Comparison of ENCODE assay signal across 21 cellular contexts in genomic region chr7:5093948-5094347, GRCh38. TPM values are rescaled to one million over a fixed set of nuclear protein-coding genes. Genes with fewer than 3 reads are reported as not detected.
DNase-seq lines count a peak whose midpoint lies in the region; ATAC-seq, FAIRE-seq and TF ChIP-seq lines count a peak whose summit lies in the region.
"Had no signal": no experiment of that assay in that cellular context is flagged by ENCODE, and none has a peak within 500 bp of the region (broad histone marks: within the 10 kb centered on the region; RNA-seq: fewer than 3 reads in every experiment).

No MANE protein-coding gene starts in this region.

- no peaks in the 10 kb centered on the region for H3K27me3 ChIP-seq in CD8-positive, alpha-beta T cell (ENCODE audit: insufficient read depth, low read length)
- no peaks in the 10 kb centered on the region for H3K27me3 ChIP-seq in adipocyte (replicated peaks; ENCODE audit: control insufficient read depth, insufficient read depth, low read length)
- H3K27me3 ChIP-seq in HepG2 (ENCODE audit: control insufficient read depth in 1 of 2, insufficient read depth in 2 of 2, low read length in 2 of 2), result no peaks in the 10 kb centered on the region
- H3K27me3 ChIP-seq: BLaER1 treated with 17β-estradiol and CSF1 and Interleukin-3, amounts not matched to agents 10 nM and 100 nM had no signal

- H3K4me1 Mint-ChIP-seq in CD8-positive, alpha-beta T cell (ENCODE audit: low read depth), result no peaks in the 10 kb centered on the region
- H3K4me1 Mint-ChIP-seq: B cell had no signal

- no peak overlapping the region for H3K4me3 Mint-ChIP-seq in CD8-positive, alpha-beta T cell
- H3K4me3 Mint-ChIP-seq: B cell; CD4-positive, alpha-beta T cell; CD8-positive, alpha-beta memory T cell had no signal

- H3K79me2 ChIP-seq in HepG2 (ENCODE audit: insufficient read depth, low read length), result no peaks in the 10 kb centered on the region

- H3K27me3 Mint-ChIP-seq in CD8-positive, alpha-beta T cell (ENCODE audit: low read depth), result no peaks in the 10 kb centered on the region
- H3K27me3 Mint-ChIP-seq: B cell; CD4-positive, alpha-beta T cell had no signal

- no peaks in the 10 kb centered on the region for H4K20me1 ChIP-seq in HepG2 (ENCODE audit: insufficient read depth, low read length)
- H4K20me1 ChIP-seq: BLaER1 treated with 17β-estradiol and CSF1 and Interleukin-3, amounts not matched to agents 10 nM and 100 nM had no signal

- H3K36me3 ChIP-seq in CD8-positive, alpha-beta T cell (ENCODE audit: insufficient read depth, low read length), result no peaks in the 10 kb centered on the region
- H3K36me3 ChIP-seq in adipocyte (ENCODE audit: control insufficient read depth, insufficient read depth, low read length, severe bottlenecking) (no peaks in the 10 kb centered on the region), HepG2 (replicated peaks in 1 of 2; ENCODE audit: control insufficient read depth in 1 of 2, insufficient read depth in 2 of 2, low read length in 2 of 2) (no peaks in the 10 kb centered on the region)

- FAIRE-seq in urothelium cell line (lab: Jason Lieb, UNC), result peak; percentile 73
- no peak for FAIRE-seq in HepG2 (lab: Jason Lieb, UNC)
- FAIRE-seq: A549, GM12878, GM12892, GM19239 had no signal

- no peak overlapping the region for H2AFZ ChIP-seq in HepG2 (ENCODE audit: low read length)

- H3K9me3 Mint-ChIP-seq in CD8-positive, alpha-beta T cell, result peaks cover 18% of the 10 kb centered on the region

- peaks cover 3% of the 10 kb centered on the region for H3K36me3 Mint-ChIP-seq in CD8-positive, alpha-beta T cell

- no peak for TF ChIP-seq POLR2A in HepG2 (IDR thresholded peaks at IDR 0.05; ENCODE audit: insufficient read depth in 1 of 2, low read depth in 2 of 2, low read length in 2 of 2)

- no peak overlapping the region for H3K4me3 ChIP-seq in CD8-positive, alpha-beta T cell (ENCODE audit: low read depth, low read length)
- H3K4me3 ChIP-seq in adipocyte (ENCODE audit: low read length) (peak overlapping the region; percentile 21), HepG2 (replicated peaks in 1 of 3; ENCODE audit: insufficient read depth in 1 of 3, low read depth in 2 of 3, low read length in 3 of 3) (no peak overlapping the region)
- H3K4me3 ChIP-seq: A549; BLaER1 treated with 17β-estradiol and CSF1 and Interleukin-3, amounts not matched to agents 10 nM and 100 nM; GM12878 had no signal

- POLR2A ChIA-PET in CD8-positive, alpha-beta T cell (lab: Charles Lee), result no interaction called here
- POLR2A ChIA-PET in HepG2 (lab: Yijun Ruan, JAX), result no interaction called here

- intact Hi-C loops in CD8-positive, alpha-beta T cell (cut with DNase I, micrococcal nuclease), result no loop called here
- intact Hi-C loops in HepG2 (cut with micrococcal nuclease; ENCODE audit: unreplicated experiment), result no loop called here

- no peaks in the 10 kb centered on the region for H3K4me1 ChIP-seq in CD8-positive, alpha-beta T cell (ENCODE audit: insufficient read depth, low read length)
- H3K4me1 ChIP-seq in adipocyte (ENCODE audit: control insufficient read depth, insufficient read depth, low read length) (no peaks in the 10 kb centered on the region), HepG2 (ENCODE audit: insufficient read depth, low read length) (peaks cover 2% of the 10 kb centered on the region; the same call in 1 of the 2 replicates)
- H3K4me1 ChIP-seq: A549; BLaER1 treated with 17β-estradiol and CSF1 and Interleukin-3, amounts not matched to agents 10 nM and 100 nM had no signal

- H3K9ac ChIP-seq in adipocyte (ENCODE audit: low read length) (no peak overlapping the region), HepG2 (ENCODE audit: insufficient read depth, low read depth, low read length) (no peak overlapping the region)
- H3K9ac ChIP-seq: BLaER1 treated with 17β-estradiol and CSF1 and Interleukin-3, amounts not matched to agents 10 nM and 100 nM had no signal

- no peak overlapping the region for H3K27ac ChIP-seq in CD8-positive, alpha-beta T cell (ENCODE audit: low read depth, low read length)
- H3K27ac ChIP-seq in HepG2 (ENCODE audit: extremely low read length, insufficient read depth, low read length), result no peak overlapping the region
- H3K27ac ChIP-seq: 22Rv1; A549; BLaER1 treated with 17β-estradiol and CSF1 and Interleukin-3, amounts not matched to agents 10 nM and 100 nM; C4-2B had no signal

- WGBS in HepG2 (ENCODE audit: low lambda C conversion rate), result 44% methylated on average over 5 of the region's 5 CpGs

- no peak for TF ChIP-seq RAD21 in HepG2 (CRISPR knock-in tag; IDR thresholded peaks at IDR 0.05)

- no peak overlapping the region for H3K4me2 ChIP-seq in HepG2 (ENCODE audit: low read depth, low read length)
- H3K4me2 ChIP-seq: A549; BLaER1 treated with 17β-estradiol and CSF1 and Interleukin-3, amounts not matched to agents 10 nM and 100 nM had no signal

- no peaks in the 10 kb centered on the region for H3K9me3 ChIP-seq in CD8-positive, alpha-beta T cell (ENCODE audit: low read length)
- H3K9me3 ChIP-seq in adipocyte (ENCODE audit: control insufficient read depth, low read length) (peaks cover 34% of the 10 kb centered on the region), HepG2 (ENCODE audit: low read length) (peaks cover 19% of the 10 kb centered on the region)

- no TSS peak for BruUV-seq in HepG2 (replicated peaks; lab: Mats Ljungman, UMichigan)

- DNase-seq in CD8-positive, alpha-beta T cell, result no peak
- no peak for DNase-seq in adipocyte (ENCODE audit: low read depth)
- no peak for DNase-seq in urothelium cell line (ENCODE audit: low spot score)
- no peak for DNase-seq in HepG2 (ENCODE audit: low spot score)
- no peak for DNase-seq in KG1 (lab: John Stamatoyannopoulos, UW)
- DNase-seq: CD4-positive, alpha-beta T cell; CD8-positive, alpha-beta memory T cell; COR-L47; DMS153; DMS79; DND-41; EL; GDM1 had no signal

- TF ChIP-seq CTCF in CD8-positive, alpha-beta T cell (IDR thresholded peaks at IDR 0.05), result no peak
- TF ChIP-seq CTCF in HepG2 (CRISPR knock-in tag; IDR thresholded peaks at IDR 0.05), result no peak

- no peak for ATAC-seq in CD8-positive, alpha-beta T cell
- no peak for ATAC-seq in HepG2
- ATAC-seq: A549, GM12878 had no signal

- peak overlapping the region; percentile 4 for H3K27ac Mint-ChIP-seq in CD8-positive, alpha-beta T cell
- H3K27ac Mint-ChIP-seq: B cell; CD4-positive, alpha-beta T cell had no signal

- CTCF ChIA-PET in CD8-positive, alpha-beta T cell (lab: Charles Lee), result interaction anchor here (0.8 kb wide), 1 partner anchor 46 kb away, joined by 3 read pairs; no protein-coding TSS in a partner anchor
- CTCF ChIA-PET in HepG2 (lab: Yijun Ruan, JAX; ENCODE audit: low intra/inter-chr PET ratio, low total read pairs), result no interaction called here

- no peak for TF ChIP-seq EP300 in HepG2 (IDR thresholded peaks at IDR 0.05; ENCODE audit: low read depth in 2 of 2, low read length in 2 of 2)
- no peak for TF ChIP-seq EP300 in HepG2 (CRISPR knock-in tag; IDR thresholded peaks at IDR 0.05; ENCODE audit: borderline replicate concordance)

- in situ Hi-C loops in HepG2 (cut with HindIII; ENCODE audit: extremely low pct_ligation_motif_present, low pct_unique_long_range_greater_than_20kb), result no loop called here

TF ChIP-seq in HepG2, 621 proteins besides CTCF, POLR2A, EP300 and RAD21:
- TF ChIP-seq LBX2 (CRISPR knock-in tag; IDR thresholded peaks at IDR 0.05; ENCODE audit: borderline replicate concordance) (no peak), JUNB (CRISPR knock-in tag; IDR thresholded peaks at IDR 0.05; ENCODE audit: borderline replicate concordance) (no peak)

RNA-seq across cellular contexts. Expression of gene RBAK, which starts 48.3 kb away (rescaled TPM):
- 10 to 100 TPM; 12.9 to 13.6 TPM for total RNA-seq in CD8-positive, alpha-beta T cell
- total RNA-seq in HepG2 (2016; rRNA removed; fragmentation: Illumina TruSeq; extraction: Trizol), result 11.8 and 14.9 TPM in 2 replicates
- total RNA-seq in HepG2 (2016; cell fraction: cytosol; rRNA removed; fragmentation: Illumina TruSeq; extraction: Trizol; ENCODE audit: low read depth), result 0.79 and 0.81 TPM in 2 replicates
- 11.7 and 14.1 TPM in 2 replicates for total RNA-seq in HepG2 (2016; cell fraction: insoluble cytoplasmic fraction; rRNA removed; fragmentation: Illumina TruSeq; extraction: Trizol)
- total RNA-seq in HepG2 (2016; cell fraction: membrane; rRNA removed; fragmentation: Illumina TruSeq; extraction: Trizol), result 4.4 and 5.2 TPM in 2 replicates
- 18.8 and 20.9 TPM in 2 replicates for total RNA-seq in HepG2 (2016; cell fraction: nucleus; rRNA removed; fragmentation: Illumina TruSeq; extraction: Trizol)
- 4.2 and 4.4 TPM in 2 replicates for polyA plus RNA-seq in HepG2 (2011; rRNA removed)
- 1.2 and 1.9 TPM in 2 replicates for polyA plus RNA-seq in HepG2 (2011; cell fraction: cytosol; rRNA removed)
- 5.2 and 6.8 TPM in 2 replicates for polyA plus RNA-seq in HepG2 (2011; cell fraction: nucleus; rRNA removed)
- polyA plus RNA-seq in HepG2 (2012), result 6.3 and 7.2 TPM in 2 replicates
- polyA plus RNA-seq in HepG2 (2016; cell fraction: cytosol; fragmentation: Illumina TruSeq; extraction: Trizol; ENCODE audit: low read depth), result 0.31 and 0.35 TPM in 2 replicates
- 8.7 and 9.4 TPM in 2 replicates for polyA plus RNA-seq in HepG2 (2016; cell fraction: insoluble cytoplasmic fraction; fragmentation: Illumina TruSeq; extraction: Trizol; ENCODE audit: low read depth)
- 1.3 and 1.4 TPM in 2 replicates for polyA plus RNA-seq in HepG2 (2016; cell fraction: membrane; fragmentation: Illumina TruSeq; extraction: Trizol; ENCODE audit: low read depth)
- 26.4 and 26.9 TPM in 2 replicates for polyA plus RNA-seq in HepG2 (2016; cell fraction: nucleus; fragmentation: Illumina TruSeq; extraction: Trizol; ENCODE audit: insufficient read depth, low read depth)
- polyA minus RNA-seq in HepG2 (2011; rRNA and poly(A)+ RNA removed; ENCODE audit: low replicate concordance), result 1.5 and 4.0 TPM in 2 replicates
- polyA minus RNA-seq in HepG2 (2011; cell fraction: cytosol; rRNA and poly(A)+ RNA removed), result 5.8 and 7.4 TPM in 2 replicates
- 26.0 and 26.4 TPM in 2 replicates for polyA minus RNA-seq in HepG2 (2011; cell fraction: nucleus; rRNA and poly(A)+ RNA removed)
